8 cellular contexts compared by ENCODE assay signal in genomic region chr7:2631924-2632716, GRCh38. TPM values are rescaled to one million over a fixed set of nuclear protein-coding genes. Genes with fewer than 3 reads are reported as not detected.
DNase-seq lines count a peak whose midpoint lies in the region; ATAC-seq and TF ChIP-seq lines count a peak whose summit lies in the region.

Gene TTYH3 (plus strand): TSS chr7:2631986. CDS start chr7:2632156, 170 bp downstream.

- WGBS in esophagus, 2 donors, result 1% methylated on average over 36 to 65 of the region's 65 CpGs

- no peaks in the 10 kb centered on the region for H3K36me3 ChIP-seq in esophagus (ENCODE audit: control insufficient read depth in 2 of 2, insufficient read depth in 2 of 2, low read length in 1 of 2)

- no peak for TF ChIP-seq CTCF in neural crest cell (conservative IDR thresholded peaks at IDR 0.05)

- DNase-seq in NCI-H2227 (lab: John Stamatoyannopoulos, UW; ENCODE audit: unreplicated experiment), result peak; percentile 52
- DNase-seq in NCI-H2227 treated with DMSO at 0.1 percent for 48 hours (lab: John Stamatoyannopoulos, UW), result no peak
- no peak for DNase-seq in SK-MEL-5 (ENCODE audit: low read depth, low spot score)
- no peak for DNase-seq in neural crest cell (ENCODE audit: low read depth, low spot score)
- DNase-seq in NCI-H69 (lab: John Stamatoyannopoulos, UW), result no peak
- no peak for DNase-seq in iPS-NIHi7 (ENCODE audit: extremely low spot score)

- H3K9me3 Mint-ChIP-seq in neural crest cell, result no peaks in the 10 kb centered on the region

- peak within 1 kb of the TSS; percentile 97 for H3K27ac Mint-ChIP-seq in neural crest cell (ENCODE audit: unreplicated experiment)

- ATAC-seq in HG02938 (IDR thresholded peaks at IDR 0.05; ENCODE audit: unreplicated experiment), result peak; percentile 29

- H3K9me3 ChIP-seq in esophagus (ENCODE audit: control insufficient read depth in 2 of 2, insufficient read depth in 1 of 2, low read depth in 1 of 2, low read length in 1 of 2), result no peaks in the 10 kb centered on the region

- no peaks in the 10 kb centered on the region for H3K27me3 Mint-ChIP-seq in neural crest cell (ENCODE audit: low read depth)

- peaks cover 46% of the 10 kb centered on the region for H3K4me1 Mint-ChIP-seq in neural crest cell

- H3K27me3 ChIP-seq in esophagus (ENCODE audit: control insufficient read depth in 1 of 2, insufficient read depth in 2 of 2, low read length in 2 of 2), result no peaks in the 10 kb centered on the region

- H3K36me3 Mint-ChIP-seq in neural crest cell (ENCODE audit: low read depth), result no peaks in the 10 kb centered on the region

- in situ Hi-C loops in SK-MEL-5 (cut with HindIII; ENCODE audit: low pct_unique_long_range_greater_than_20kb, low sequenced_read_pairs), result no loop called here

- H3K4me1 ChIP-seq in esophagus (ENCODE audit: control insufficient read depth in 2 of 2, insufficient read depth in 2 of 2, low read length in 1 of 2), result peaks cover 8 to 32% of the 10 kb centered on the region in 2 donors

- peak within 1 kb of the TSS; percentile 97 for H3K4me3 Mint-ChIP-seq in neural crest cell

- peak within 1 kb of the TSS; percentile 50 to 62 for H3K27ac ChIP-seq in esophagus (ENCODE audit: low read depth in 2 of 2, low read length in 1 of 2)

- peak within 1 kb of the TSS; percentile 58 to 67 for H3K4me3 ChIP-seq in esophagus (ENCODE audit: low read depth in 1 of 2, low read length in 2 of 2)

RNA-seq across cellular contexts. Expression of gene TTYH3, which starts in this region (rescaled TPM):
- 156 and 169 TPM in 2 replicates for total RNA-seq in SK-MEL-5 (2014; rRNA removed; shearing (Covaris generic))
- polyA plus RNA-seq in SK-MEL-5 (2015; cell fraction: cytosol; rRNA removed), result 1,380 and 1,624 TPM in 2 replicates
- polyA plus RNA-seq in SK-MEL-5 (2015; cell fraction: nucleus; rRNA removed), result 735 and 798 TPM in 2 replicates
- 1 to 10 TPM; 3.5 to 3.8 TPM for polyA plus RNA-seq in esophagus
- total RNA-seq in neural crest cell, result 225 and 237 TPM in 2 replicates
